ENCODE assay signal across 17 cellular contexts in genomic region chr14:89187501-89187900, GRCh38.
A peak's percentile ranks its signal among the peaks of the same experiment; 100 is the strongest.
DNase-seq lines count a peak whose midpoint lies in the region; ATAC-seq and TF ChIP-seq lines count a peak whose summit lies in the region.
"Had no signal": no experiment of that assay in that cellular context is flagged by ENCODE, and none has a peak within 500 bp of the region (broad histone marks: within the 10 kb centered on the region; RNA-seq: fewer than 3 reads in every experiment).

No MANE protein-coding gene starts in this region.

- no peak for TF ChIP-seq CTCF in brain (conservative IDR thresholded peaks at IDR 0.05)
- no peak for TF ChIP-seq CTCF in gastrocnemius medialis (IDR thresholded peaks at IDR 0.05 in 4 of 5, conservative IDR thresholded peaks at IDR 0.05 in 1 of 5)

- intact Hi-C loops in gastrocnemius medialis (cut with DNase I; ENCODE audit: low total_unique reads) (loop anchor here (2.0 to 10.0 kb wide), 3 partner anchors 69 to 1400 kb away; no protein-coding TSS in a partner anchor), aorta (cut with DNase I) (loop anchor here in 1 of 2 donors (5.0 kb wide), 1 partner anchor 40 kb away; no protein-coding TSS in a partner anchor)

- H3K9me3 Mint-ChIP-seq in brain, result no peaks in the 10 kb centered on the region
- H3K9me3 Mint-ChIP-seq: activated T-cell treated with anti-CD3 and anti-CD28 coated beads, Interleukin-2, amount 50 U/mL, for 24 hours had no signal

- peaks cover 43% of the 10 kb centered on the region for H3K36me3 Mint-ChIP-seq in brain

- no peaks in the 10 kb centered on the region for H3K27me3 ChIP-seq in BLaER1 treated with 17β-estradiol and CSF1 and Interleukin-3, amounts not matched to agents 10 nM and 100 nM
- H3K27me3 ChIP-seq in gastrocnemius medialis (no peaks in the 10 kb centered on the region), aorta (ENCODE audit: control insufficient read depth in 1 of 2, insufficient read depth in 2 of 2, low read length in 1 of 2) (no peaks in the 10 kb centered on the region)
- H3K27me3 ChIP-seq: breast epithelium, upper lobe of left lung had no signal

- peak overlapping the region in 8 of 11 experiments; percentile 45 to 73 (median 60); a peak in 16 of 22 replicates for H3K27ac ChIP-seq in BLaER1 treated with 17β-estradiol and CSF1 and Interleukin-3, amounts not matched to agents 10 nM and 100 nM
- H3K27ac ChIP-seq in gastrocnemius medialis (peak overlapping the region; percentile 89 to 93 (median 92)), aorta (ENCODE audit: low read depth in 1 of 2, low read length in 2 of 2) (peak overlapping the region in 1 of 2 donors; percentile 60)
- H3K27ac ChIP-seq: breast epithelium, upper lobe of left lung had no signal

- TF ChIP-seq POLR2A in gastrocnemius medialis (IDR thresholded peaks at IDR 0.05), result no peak

- H3K9me3 ChIP-seq in BLaER1 treated with 17β-estradiol and CSF1 and Interleukin-3, amounts not matched to agents 10 nM and 100 nM (replicated peaks in 1 of 11), result 0 out of 22 replicates have a peak, but pooled peaks cover 0 to 8% (median 0%) of the 10 kb centered on the region in 11 experiments
- no peaks in the 10 kb centered on the region for H3K9me3 ChIP-seq in gastrocnemius medialis
- H3K9me3 ChIP-seq in aorta (ENCODE audit: control insufficient read depth, low read length), result no peaks in the 10 kb centered on the region
- H3K9me3 ChIP-seq: breast epithelium, mucosa of descending colon, upper lobe of left lung had no signal

- ATAC-seq in gastrocnemius medialis (no peak), GM21737 (IDR thresholded peaks at IDR 0.05; ENCODE audit: unreplicated experiment) (no peak), aorta (ENCODE audit: low FRiP score) (no peak)

- H3K27me3 Mint-ChIP-seq in brain, result no peaks in the 10 kb centered on the region
- H3K27me3 Mint-ChIP-seq: activated T-cell treated with anti-CD3 and anti-CD28 coated beads, Interleukin-2, amount 50 U/mL, for 24 hours had no signal

- H4K20me1 ChIP-seq in BLaER1 treated with 17β-estradiol and CSF1 and Interleukin-3, amounts not matched to agents 10 nM and 100 nM, result peaks cover 0 to 42% (median 5%) of the 10 kb centered on the region in 11 experiments; a peak in 6 of 22 replicates

- H3K27ac Mint-ChIP-seq in brain, result peak overlapping the region in 3 of 5 experiments; percentile 35 to 81 (median 41)

- H3K4me1 Mint-ChIP-seq in brain, result peaks cover 67% of the 10 kb centered on the region

- peak overlapping the region in 4 of 10 experiments; percentile 32 to 52 (median 36); a peak in 5 of 20 replicates for H3K4me3 ChIP-seq in BLaER1 treated with 17β-estradiol and CSF1 and Interleukin-3, amounts not matched to agents 10 nM and 100 nM
- no peak overlapping the region for H3K4me3 ChIP-seq in gastrocnemius medialis
- no peak overlapping the region for H3K4me3 ChIP-seq in aorta (ENCODE audit: low read length in 2 of 2)
- H3K4me3 ChIP-seq: breast epithelium, mucosa of descending colon, upper lobe of left lung had no signal

- in situ Hi-C loops in gastrocnemius medialis (cut with MboI; ENCODE audit: low sequenced_read_pairs in 4 of 4), result loop anchor here in 1 of 4 donors (10.0 kb wide), 1 partner anchor 227 kb away; the partner anchor contains the start of gene FOXN3

- H3K9ac ChIP-seq in BLaER1 treated with 17β-estradiol and CSF1 and Interleukin-3, amounts not matched to agents 10 nM and 100 nM, result peak overlapping the region in 6 of 11 experiments; percentile 6 to 61 (median 44); a peak in 10 of 22 replicates

- 73 to 75% methylated on average over 6 of the region's 6 CpGs for WGBS in aorta, 2 donors

- peak; percentile 16 for DNase-seq in M059J (ENCODE audit: low read depth)
- DNase-seq in gastrocnemius medialis, result no peak
- no peak for DNase-seq in NCI-H1694 (lab: John Stamatoyannopoulos, UW)
- DNase-seq in aorta, result no peak
- DNase-seq in dedifferentiated amniotic fluid mesenchymal stem cell (ENCODE audit: extremely low spot score), result no peak
- DNase-seq: activated CD4-positive, alpha-beta T cell treated with anti-CD3 and anti-CD28 coated beads, Interleukin-2, amount 50 U/mL, for 48 hours; activated naive CD4-positive, alpha-beta T cell treated with anti-CD3 and anti-CD28 coated beads, Interleukin-2, amount 50 U/mL, for 16 hours; activated T-cell treated with anti-CD3 and anti-CD28 coated beads, Interleukin-2, amount 50 U/mL, for 24 hours; erythroblast; H7; mucosa of descending colon; nucleus accumbens; upper lobe of left lung had no signal

- peak overlapping the region; percentile 52 to 97 (median 87) for H3K4me2 ChIP-seq in BLaER1 treated with 17β-estradiol and CSF1 and Interleukin-3, amounts not matched to agents 10 nM and 100 nM

- no peak overlapping the region for H3K4me3 Mint-ChIP-seq in brain
- H3K4me3 Mint-ChIP-seq: activated T-cell treated with anti-CD3 and anti-CD28 coated beads, Interleukin-2, amount 50 U/mL, for 24 hours had no signal

- peaks cover 38 to 72% (median 47%) of the 10 kb centered on the region in 11 experiments for H3K36me3 ChIP-seq in BLaER1 treated with 17β-estradiol and CSF1 and Interleukin-3, amounts not matched to agents 10 nM and 100 nM
- H3K36me3 ChIP-seq in gastrocnemius medialis (no peaks in the 10 kb centered on the region), aorta (ENCODE audit: control insufficient read depth in 1 of 2, insufficient read depth in 2 of 2, low read length in 1 of 2) (no peaks in the 10 kb centered on the region)
- H3K36me3 ChIP-seq: breast epithelium had no signal

- H3K4me1 ChIP-seq in BLaER1 treated with 17β-estradiol and CSF1 and Interleukin-3, amounts not matched to agents 10 nM and 100 nM, result peaks cover 27 to 49% (median 44%) of the 10 kb centered on the region in 10 experiments
- H3K4me1 ChIP-seq in gastrocnemius medialis (peaks cover 51 to 54% of the 10 kb centered on the region in 2 donors), aorta (ENCODE audit: control insufficient read depth in 1 of 2, insufficient read depth in 2 of 2, low read length in 2 of 2) (peaks cover 4 to 6% of the 10 kb centered on the region in 2 donors)
- H3K4me1 ChIP-seq: breast epithelium had no signal
